1 cellular context compared by ENCODE assay signal in the genomic region with DNA sequence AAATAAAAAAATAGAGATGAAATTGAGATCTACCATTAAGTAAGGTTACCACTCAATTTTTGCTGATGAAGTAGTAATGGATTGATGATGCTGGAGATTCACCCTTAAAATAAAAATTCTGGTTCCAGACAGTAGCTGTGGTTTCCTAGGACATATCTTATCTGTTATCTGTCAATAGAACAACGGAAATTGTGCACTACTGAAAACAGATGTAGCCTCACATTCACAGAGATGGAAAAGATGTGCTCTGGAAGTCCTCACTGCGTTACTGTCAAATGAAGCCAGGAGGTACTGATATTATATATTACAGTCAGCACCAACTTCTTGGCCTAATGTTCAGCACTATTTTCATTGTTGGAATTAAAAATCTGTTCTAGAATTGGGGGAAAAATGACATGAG.
TF ChIP-seq lines count a peak whose summit lies in the region.

No MANE protein-coding gene starts in this region.

TF ChIP-seq in SK-N-SH, 30 proteins besides CTCF, POLR2A, EP300 and RAD21:
- no peak for TF ChIP-seq REST (IDR thresholded peaks at IDR 0.05; ENCODE audit: low read depth, low read length)
- no peak for TF ChIP-seq NRF1 (IDR thresholded peaks at IDR 0.05; ENCODE audit: low read depth, low read length)
- TF ChIP-seq TCF12 (IDR thresholded peaks at IDR 0.05): peak; percentile 43; the same call in 1 of the 2 replicates
- TF ChIP-seq ELF1 (IDR thresholded peaks at IDR 0.05): no peak
- TF ChIP-seq FOXJ3 (CRISPR knock-in tag; IDR thresholded peaks at IDR 0.05): peak; percentile 77; the same call in 1 of the 2 replicates
- TF ChIP-seq, protein P1, sequence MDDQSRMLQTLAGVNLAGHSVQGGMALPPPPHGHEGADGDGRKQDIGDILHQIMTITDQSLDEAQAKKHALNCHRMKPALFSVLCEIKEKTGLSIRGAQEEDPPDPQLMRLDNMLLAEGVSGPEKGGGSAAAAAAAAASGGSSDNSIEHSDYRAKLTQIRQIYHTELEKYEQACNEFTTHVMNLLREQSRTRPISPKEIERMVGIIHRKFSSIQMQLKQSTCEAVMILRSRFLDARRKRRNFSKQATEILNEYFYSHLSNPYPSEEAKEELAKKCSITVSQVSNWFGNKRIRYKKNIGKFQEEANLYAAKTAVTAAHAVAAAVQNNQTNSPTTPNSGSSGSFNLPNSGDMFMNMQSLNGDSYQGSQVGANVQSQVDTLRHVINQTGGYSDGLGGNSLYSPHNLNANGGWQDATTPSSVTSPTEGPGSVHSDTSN (IDR thresholded peaks at IDR 0.05): no peak
- TF ChIP-seq RCOR1 (IDR thresholded peaks at IDR 0.05; ENCODE audit: low read length): peak; percentile 91
- no peak for TF ChIP-seq RFX5 (IDR thresholded peaks at IDR 0.05; ENCODE audit: low read length)
- TF ChIP-seq, protein P2, sequence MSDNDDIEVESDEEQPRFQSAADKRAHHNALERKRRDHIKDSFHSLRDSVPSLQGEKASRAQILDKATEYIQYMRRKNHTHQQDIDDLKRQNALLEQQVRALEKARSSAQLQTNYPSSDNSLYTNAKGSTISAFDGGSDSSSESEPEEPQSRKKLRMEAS (IDR thresholded peaks at IDR 0.05; ENCODE audit: low read depth): no peak
- TF ChIP-seq, protein P3, sequence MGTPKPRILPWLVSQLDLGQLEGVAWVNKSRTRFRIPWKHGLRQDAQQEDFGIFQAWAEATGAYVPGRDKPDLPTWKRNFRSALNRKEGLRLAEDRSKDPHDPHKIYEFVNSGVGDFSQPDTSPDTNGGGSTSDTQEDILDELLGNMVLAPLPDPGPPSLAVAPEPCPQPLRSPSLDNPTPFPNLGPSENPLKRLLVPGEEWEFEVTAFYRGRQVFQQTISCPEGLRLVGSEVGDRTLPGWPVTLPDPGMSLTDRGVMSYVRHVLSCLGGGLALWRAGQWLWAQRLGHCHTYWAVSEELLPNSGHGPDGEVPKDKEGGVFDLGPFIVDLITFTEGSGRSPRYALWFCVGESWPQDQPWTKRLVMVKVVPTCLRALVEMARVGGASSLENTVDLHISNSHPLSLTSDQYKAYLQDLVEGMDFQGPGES (IDR thresholded peaks at IDR 0.05; ENCODE audit: low read depth, low read length): no peak
- TF ChIP-seq FOXM1 (IDR thresholded peaks at IDR 0.05; ENCODE audit: low read depth): no peak
- TF ChIP-seq TEAD4 (IDR thresholded peaks at IDR 0.05; ENCODE audit: borderline replicate concordance, insufficient read depth): no peak
- TF ChIP-seq GATA2 (CRISPR knock-in tag; IDR thresholded peaks at IDR 0.05): peak; percentile 99
- no peak for TF ChIP-seq NFIC (IDR thresholded peaks at IDR 0.05; ENCODE audit: borderline replicate concordance)
- peak; percentile 87 for TF ChIP-seq CHD2 (IDR thresholded peaks at IDR 0.05; ENCODE audit: low read length, partially characterized antibody)
- TF ChIP-seq POLR2AphosphoS5 (IDR thresholded peaks at IDR 0.05; ENCODE audit: low read depth, low read length): 0 out of 2 replicates have a peak, but pooled peaks have one; percentile 15
